Comparison of ENCODE assay signal across 8 cellular contexts in the genomic region with DNA sequence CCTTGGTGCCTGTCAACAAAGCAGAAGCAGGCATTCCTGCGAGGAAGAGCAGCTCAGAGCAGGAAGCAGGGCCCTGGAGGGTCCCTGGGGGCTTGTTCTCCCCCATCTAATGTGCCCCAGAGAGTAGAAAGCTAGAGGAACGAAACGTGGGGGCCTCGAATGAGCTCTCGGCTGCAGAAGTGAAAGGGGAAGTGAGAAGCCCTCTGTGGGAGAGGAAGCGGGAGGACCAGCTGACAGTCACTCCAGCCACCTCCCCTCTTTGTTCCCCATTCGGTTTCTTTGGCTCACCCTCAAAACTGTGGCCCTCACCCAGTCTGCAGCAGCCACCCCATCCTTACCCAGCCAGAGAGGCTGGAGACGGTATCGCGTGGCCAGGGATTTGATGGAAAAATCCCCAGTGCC. TPM values are rescaled to one million over a fixed set of nuclear protein-coding genes. Genes with fewer than 3 reads are reported as not detected.
A peak's percentile ranks its signal among the peaks of the same experiment; 100 is the strongest.
DNase-seq lines count a peak whose midpoint lies in the region; ATAC-seq and TF ChIP-seq lines count a peak whose summit lies in the region.

No MANE protein-coding gene starts in this region.

- no peaks in the 10 kb centered on the region for H3K27me3 Mint-ChIP-seq in T-helper 1 cell treated with Interleukin-12 subunit alpha and Interleukin-12 subunit beta and Interleukin-4 antibody, amounts not matched to agents 30 μg/mL and 1 μg/mL, for 36 hours (ENCODE audit: low read depth)

- ATAC-seq in HG03097 (IDR thresholded peaks at IDR 0.05; ENCODE audit: low FRiP score, unreplicated experiment), result peak; percentile 68
- peak; percentile 39 to 69 (median 65) for ATAC-seq in heart left ventricle

- no peaks in the 10 kb centered on the region for H3K27me3 ChIP-seq in heart left ventricle

- TF ChIP-seq POLR2A in heart left ventricle (IDR thresholded peaks at IDR 0.05), result no peak

- TF ChIP-seq CTCF in heart left ventricle (IDR thresholded peaks at IDR 0.05), result no peak

- H3K4me1 Mint-ChIP-seq in T-helper 1 cell treated with Interleukin-12 subunit alpha and Interleukin-12 subunit beta and Interleukin-4 antibody, amounts not matched to agents 30 μg/mL and 1 μg/mL, for 36 hours (ENCODE audit: low read depth), result peaks cover 36% of the 10 kb centered on the region

- no peaks in the 10 kb centered on the region for H3K36me3 Mint-ChIP-seq in T-helper 1 cell treated with Interleukin-12 subunit alpha and Interleukin-12 subunit beta and Interleukin-4 antibody, amounts not matched to agents 30 μg/mL and 1 μg/mL, for 36 hours (ENCODE audit: low read depth)

- peaks cover 0 to 57% (median 34%) of the 10 kb centered on the region in 12 donors for H3K4me1 ChIP-seq in heart left ventricle

- H3K27ac Mint-ChIP-seq in T-helper 1 cell treated with Interleukin-12 subunit alpha and Interleukin-12 subunit beta and Interleukin-4 antibody, amounts not matched to agents 30 μg/mL and 1 μg/mL, for 36 hours, result peak overlapping the region; percentile 50

- peaks cover 0 to 10% (median 0%) of the 10 kb centered on the region in 12 donors for H3K9me3 ChIP-seq in heart left ventricle

- WGBS in heart left ventricle, 4 donors, result 51 to 74% (median 59%) methylated on average over 10 of the region's 10 CpGs

- H3K36me3 ChIP-seq in heart left ventricle, result no peaks in the 10 kb centered on the region

- peak overlapping the region in 1 of 12 donors; percentile 29 for H3K4me3 ChIP-seq in heart left ventricle

- no peaks in the 10 kb centered on the region for H3K9me3 Mint-ChIP-seq in T-helper 1 cell treated with Interleukin-12 subunit alpha and Interleukin-12 subunit beta and Interleukin-4 antibody, amounts not matched to agents 30 μg/mL and 1 μg/mL, for 36 hours

- peak overlapping the region in 11 of 12 donors; percentile 24 to 93 (median 83) for H3K27ac ChIP-seq in heart left ventricle

- H3K4me3 Mint-ChIP-seq in T-helper 1 cell treated with Interleukin-12 subunit alpha and Interleukin-12 subunit beta and Interleukin-4 antibody, amounts not matched to agents 30 μg/mL and 1 μg/mL, for 36 hours, result peak overlapping the region; percentile 40

- peak; percentile 36 for DNase-seq in stimulated activated CD4-positive, alpha-beta T cell treated with anti-CD3 and anti-CD28 coated beads, Interleukin-15, amount 100 ng/mL, for 24 hours
- DNase-seq in stimulated activated CD4-positive, alpha-beta T cell treated with anti-CD3 and anti-CD28 coated beads, Interleukin-2, amount 100 ng/mL, for 24 hours, result no peak
- DNase-seq in heart left ventricle, result peak in 4 of 5 donors; percentile 60 to 66 (median 64)
- no peak for DNase-seq in NCI-H524 (lab: John Stamatoyannopoulos, UW)
- DNase-seq in retina, result no peak
- DNase-seq in COLO668 (lab: John Stamatoyannopoulos, UW; ENCODE audit: unreplicated experiment), result no peak

- intact Hi-C loops in heart left ventricle (cut with DNase I), result no loop called here

RNA-seq across cellular contexts. Expression of a gene that starts 25.0 kb away (rescaled TPM):
- total RNA-seq in heart left ventricle, result under 1 TPM in 3 of 9 donors, not detected in 6; 0.05 to 0.57 (median 0.13) TPM
- under 1 TPM; 0.03 to 0.08 TPM for polyA plus RNA-seq in heart left ventricle

Comparison
In these comparisons a context has a peak if more than half of its experiments do, and no peak if none do; other contexts are left out.
1. DNase-seq: peak in stimulated activated CD4-positive, alpha-beta T cell treated with anti-CD3 and anti-CD28 coated beads, Interleukin-15, amount 100 ng/mL, for 24 hours (single experiment) and heart left ventricle (4 of 5); none in stimulated activated CD4-positive, alpha-beta T cell treated with anti-CD3 and anti-CD28 coated beads, Interleukin-2, amount 100 ng/mL, for 24 hours (0 of 2), NCI-H524 (0 of 2), retina (single experiment) and COLO668 (single experiment).